22 cellular contexts compared by ENCODE assay signal in the genomic region with DNA sequence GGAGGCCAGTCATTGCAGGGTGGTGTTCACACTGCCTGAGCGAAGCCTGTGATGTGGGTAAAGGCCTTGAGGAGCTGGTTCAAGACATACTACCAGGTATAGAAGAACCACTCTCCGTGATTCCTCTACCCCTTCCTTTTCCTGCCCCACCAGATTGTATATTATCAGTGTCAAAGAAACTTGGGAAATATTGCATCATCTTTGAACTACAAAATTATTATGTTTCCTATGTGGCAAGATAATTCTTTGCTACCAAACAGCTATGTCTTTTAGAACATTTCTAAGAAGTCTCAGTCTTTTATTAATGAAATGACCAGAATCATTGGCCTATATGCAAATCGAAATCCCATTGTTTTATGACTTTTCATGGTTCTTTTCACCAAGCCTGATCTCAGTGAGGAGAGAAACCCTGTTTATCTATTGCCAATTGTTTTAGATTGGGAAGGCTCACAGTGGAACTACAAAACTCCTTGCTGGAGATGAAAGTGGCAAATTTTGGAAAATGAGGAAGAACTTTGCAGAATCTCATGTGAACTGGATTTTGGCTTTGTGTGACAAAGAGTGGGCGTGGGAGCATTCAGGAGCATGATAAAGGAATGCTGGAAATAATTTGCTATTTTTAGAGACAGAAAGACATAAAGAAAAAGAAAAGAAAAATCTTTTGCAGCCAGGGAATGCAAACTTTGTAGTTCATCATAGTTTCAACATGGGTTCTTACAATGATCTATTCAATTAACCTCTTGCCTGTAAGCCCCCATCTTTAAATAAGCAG.
"Had no signal": no experiment of that assay in that cellular context is flagged by ENCODE, and none has a peak within 500 bp of the region (broad histone marks: within the 10 kb centered on the region; RNA-seq: fewer than 3 reads in every experiment).

No MANE protein-coding gene starts in this region.

- H3K27ac Mint-ChIP-seq: activated CD4-positive, alpha-beta memory T cell treated with anti-CD3 and anti-CD28 coated beads for 36 hours; activated CD4-positive, alpha-beta T cell treated with anti-CD3 and anti-CD28 coated beads, Interleukin-2, amount 10 ng/mL, durations not matched to agents 24 days and 14 days; activated naive CD4-positive, alpha-beta T cell treated with anti-CD3 and anti-CD28 coated beads, Interleukin-2, amount 10 ng/mL, durations not matched to agents 7 days and 5 days; activated naive CD8-positive, alpha-beta T cell treated with anti-CD3 and anti-CD28 coated beads, Interleukin-2, amount 10 ng/mL, durations not matched to agents 7 days and 5 days; effector memory CD8-positive, alpha-beta T cell had no signal

- H3K36me3 ChIP-seq: gastrocnemius medialis, ovary, prostate gland, suprapubic skin, tibial artery had no signal

- ATAC-seq: effector memory CD8-positive, alpha-beta T cell; gastrocnemius medialis; left cardiac atrium had no signal

- H3K9me3 Mint-ChIP-seq: activated CD4-positive, alpha-beta memory T cell treated with anti-CD3 and anti-CD28 coated beads for 36 hours; activated CD4-positive, alpha-beta T cell treated with anti-CD3 and anti-CD28 coated beads, Interleukin-2, amount 10 ng/mL, durations not matched to agents 24 days and 14 days; activated naive CD4-positive, alpha-beta T cell treated with anti-CD3 and anti-CD28 coated beads, Interleukin-2, amount 10 ng/mL, durations not matched to agents 7 days and 5 days; activated naive CD8-positive, alpha-beta T cell treated with anti-CD3 and anti-CD28 coated beads, Interleukin-2, amount 10 ng/mL, durations not matched to agents 7 days and 5 days had no signal

- H3K36me3 Mint-ChIP-seq: activated CD4-positive, alpha-beta memory T cell treated with anti-CD3 and anti-CD28 coated beads for 36 hours; activated naive CD4-positive, alpha-beta T cell treated with anti-CD3 and anti-CD28 coated beads, Interleukin-2, amount 10 ng/mL, durations not matched to agents 7 days and 5 days; activated naive CD8-positive, alpha-beta T cell treated with anti-CD3 and anti-CD28 coated beads, Interleukin-2, amount 10 ng/mL, durations not matched to agents 7 days and 5 days had no signal

- H3K27ac ChIP-seq: gastrocnemius medialis, ovary, prostate gland, suprapubic skin, tibial artery had no signal

- H3K4me1 ChIP-seq: gastrocnemius medialis, prostate gland, suprapubic skin, tibial artery had no signal

- H3K27me3 ChIP-seq: gastrocnemius medialis, ovary, suprapubic skin, tibial artery had no signal

- H3K4me3 Mint-ChIP-seq: activated CD4-positive, alpha-beta memory T cell treated with anti-CD3 and anti-CD28 coated beads for 36 hours; activated CD4-positive, alpha-beta T cell treated with anti-CD3 and anti-CD28 coated beads, Interleukin-2, amount 10 ng/mL, durations not matched to agents 24 days and 14 days; activated naive CD4-positive, alpha-beta T cell treated with anti-CD3 and anti-CD28 coated beads, Interleukin-2, amount 10 ng/mL, durations not matched to agents 7 days and 5 days; activated naive CD8-positive, alpha-beta T cell treated with anti-CD3 and anti-CD28 coated beads, Interleukin-2, amount 10 ng/mL, durations not matched to agents 7 days and 5 days; effector memory CD8-positive, alpha-beta T cell had no signal

- H3K4me3 ChIP-seq: gastrocnemius medialis, ovary, prostate gland, suprapubic skin, tibial artery had no signal

- H3K27me3 Mint-ChIP-seq: activated naive CD4-positive, alpha-beta T cell treated with anti-CD3 and anti-CD28 coated beads, Interleukin-2, amount 10 ng/mL, durations not matched to agents 7 days and 5 days had no signal

- H3K4me1 Mint-ChIP-seq: activated CD4-positive, alpha-beta T cell treated with anti-CD3 and anti-CD28 coated beads, Interleukin-2, amount 10 ng/mL, durations not matched to agents 24 days and 14 days; activated naive CD4-positive, alpha-beta T cell treated with anti-CD3 and anti-CD28 coated beads, Interleukin-2, amount 10 ng/mL, durations not matched to agents 7 days and 5 days; activated naive CD8-positive, alpha-beta T cell treated with anti-CD3 and anti-CD28 coated beads, Interleukin-2, amount 10 ng/mL, durations not matched to agents 7 days and 5 days had no signal

- H3K9me3 ChIP-seq: gastrocnemius medialis, ovary, prostate gland, suprapubic skin, tibial artery had no signal

- DNase-seq: activated CD4-positive, alpha-beta memory T cell treated with anti-CD3 and anti-CD28 coated beads for 36 hours; activated CD4-positive, alpha-beta T cell treated with anti-CD3 and anti-CD28 coated beads, Interleukin-2, amount 10 ng/mL, durations not matched to agents 24 days and 14 days; activated CD4-positive, CD25-positive, alpha-beta regulatory T cell treated with anti-CD3 and anti-CD28 coated beads, Interleukin-2, amount 50 U/mL, for 72 hours; activated CD8-positive, alpha-beta memory T cell treated with anti-CD3 and anti-CD28 coated beads, Interleukin-2, amount 50 U/mL, for 4 hours; activated gamma-delta T cell; activated naive CD4-positive, alpha-beta T cell treated with anti-CD3 and anti-CD28 coated beads, Interleukin-2, amount 10 ng/mL, durations not matched to agents 7 days and 5 days; activated naive CD8-positive, alpha-beta T cell treated with anti-CD3 and anti-CD28 coated beads, Interleukin-2, amount 10 ng/mL, durations not matched to agents 7 days and 5 days; activated T-cell treated with anti-CD3 and anti-CD28 coated beads, Interleukin-2, amount 50 U/mL, for 1 hour; amniotic stem cell; cortex of kidney; effector memory CD8-positive, alpha-beta T cell; erythroblast; gastrocnemius medialis; glutamatergic neuron; left cardiac atrium; mammary epithelial cell; ovary; stimulated activated naive CD4-positive, alpha-beta T cell; T-helper 2 cell; tibial artery had no signal
